8 cellular contexts compared by ENCODE assay signal in genomic region chr19:18292460-18292809, GRCh38. TPM values are rescaled to one million over a fixed set of nuclear protein-coding genes. Genes with fewer than 3 reads are reported as not detected.
DNase-seq lines count a peak whose midpoint lies in the region; ATAC-seq and TF ChIP-seq lines count a peak whose summit lies in the region.

No MANE protein-coding gene starts in this region.

- H3K36me3 ChIP-seq in stomach smooth muscle (ENCODE audit: control insufficient read depth in 2 of 2, insufficient read depth in 2 of 2, low read length in 2 of 2), result no peaks in the 10 kb centered on the region

- H3K9me3 ChIP-seq in stomach smooth muscle (ENCODE audit: control insufficient read depth in 2 of 2, low read length in 2 of 2), result peaks cover 0 to 3% of the 10 kb centered on the region in 2 donors

- peak overlapping the region; percentile 94 for H3K4me3 Mint-ChIP-seq in activated naive CD8-positive, alpha-beta T cell treated with anti-CD3 and anti-CD28 coated beads, Interleukin-2, amount 10 ng/mL, durations not matched to agents 7 days and 5 days
- peak overlapping the region; percentile 80 to 87 (median 84) for H3K4me3 Mint-ChIP-seq in immature natural killer cell

- peak overlapping the region; percentile 71 for H3K4me3 ChIP-seq in AG09309 (ENCODE audit: control insufficient read depth, low read depth, low read length)
- H3K4me3 ChIP-seq in HFF-Myc (replicated peaks; ENCODE audit: low read depth, low read length), result peak overlapping the region; percentile 56
- peak overlapping the region; percentile 79 to 88 for H3K4me3 ChIP-seq in stomach smooth muscle (ENCODE audit: low read length in 2 of 2)

- H3K9ac ChIP-seq in stomach smooth muscle (ENCODE audit: low read length in 2 of 2), result peak overlapping the region; percentile 95 to 99

- peaks cover 1% of the 10 kb centered on the region for H3K9me3 Mint-ChIP-seq in activated naive CD8-positive, alpha-beta T cell treated with anti-CD3 and anti-CD28 coated beads, Interleukin-2, amount 10 ng/mL, durations not matched to agents 7 days and 5 days
- H3K9me3 Mint-ChIP-seq in immature natural killer cell, result no peaks in the 10 kb centered on the region

- peaks cover 21% of the 10 kb centered on the region for H3K36me3 Mint-ChIP-seq in activated naive CD8-positive, alpha-beta T cell treated with anti-CD3 and anti-CD28 coated beads, Interleukin-2, amount 10 ng/mL, durations not matched to agents 7 days and 5 days
- no peaks in the 10 kb centered on the region for H3K36me3 Mint-ChIP-seq in immature natural killer cell

- POLR2A ChIA-PET in activated naive CD8-positive, alpha-beta T cell treated with anti-CD3 and anti-CD28 coated beads, Interleukin-2, amount 10 ng/mL, durations not matched to agents 7 days and 5 days (lab: Charles Lee), result interaction anchor here (0.6 to 7.3 kb wide), 11 partner anchors 13 to 292 kb away, joined by 3 to 718 read pairs (median 5); partner anchors contain the start of genes IL12RB1, IQCN, JUND and LSM4

- H3K27me3 ChIP-seq in stomach smooth muscle (ENCODE audit: control insufficient read depth in 1 of 2, insufficient read depth in 2 of 2, low read length in 2 of 2), result no peaks in the 10 kb centered on the region

- H3K27ac Mint-ChIP-seq in activated naive CD8-positive, alpha-beta T cell treated with anti-CD3 and anti-CD28 coated beads, Interleukin-2, amount 10 ng/mL, durations not matched to agents 7 days and 5 days, result peak overlapping the region; percentile 91
- H3K27ac Mint-ChIP-seq in immature natural killer cell, result peak overlapping the region; percentile 93 to 99 (median 98)

- peaks cover 55% of the 10 kb centered on the region for H3K4me1 Mint-ChIP-seq in activated naive CD8-positive, alpha-beta T cell treated with anti-CD3 and anti-CD28 coated beads, Interleukin-2, amount 10 ng/mL, durations not matched to agents 7 days and 5 days
- H3K4me1 Mint-ChIP-seq in immature natural killer cell, result peaks cover 46 to 59% of the 10 kb centered on the region in 2 donors

- ATAC-seq in activated naive CD8-positive, alpha-beta T cell treated with anti-CD3 and anti-CD28 coated beads, Interleukin-2, amount 10 ng/mL, durations not matched to agents 7 days and 5 days (ENCODE audit: low read depth), result no peak
- ATAC-seq in HG02885 (IDR thresholded peaks at IDR 0.05; ENCODE audit: poor library complexity, unreplicated experiment) (no peak), GM19035 (IDR thresholded peaks at IDR 0.05; ENCODE audit: unreplicated experiment) (no peak)

- TF ChIP-seq CTCF in AG09309 (IDR thresholded peaks at IDR 0.05; ENCODE audit: control insufficient read depth, insufficient read depth, low read depth, low read length, missing control alignments) (no peak), HFF-Myc (IDR thresholded peaks at IDR 0.05; ENCODE audit: low read depth, low read length, missing control alignments) (no peak)

- H3K27ac ChIP-seq in stomach smooth muscle (ENCODE audit: low read length), result peak overlapping the region; percentile 99

- H3K27me3 Mint-ChIP-seq in activated naive CD8-positive, alpha-beta T cell treated with anti-CD3 and anti-CD28 coated beads, Interleukin-2, amount 10 ng/mL, durations not matched to agents 7 days and 5 days, result no peaks in the 10 kb centered on the region
- H3K27me3 Mint-ChIP-seq in immature natural killer cell (ENCODE audit: low read depth in 3 of 3), result peaks cover 22 to 29% (median 29%) of the 10 kb centered on the region in 3 donors

- no peak for DNase-seq in AG09309 (ENCODE audit: low read depth)
- no peak for DNase-seq in HFF-Myc (ENCODE audit: extremely low read depth, low read depth)
- DNase-seq in activated naive CD8-positive, alpha-beta T cell treated with anti-CD3 and anti-CD28 coated beads, Interleukin-2, amount 10 ng/mL, durations not matched to agents 7 days and 5 days, result no peak
- no peak for DNase-seq in immature natural killer cell
- DNase-seq in NCI-H524 (lab: John Stamatoyannopoulos, UW), result no peak

- H3K4me1 ChIP-seq in stomach smooth muscle (ENCODE audit: control insufficient read depth, insufficient read depth, low read length), result peaks cover 25% of the 10 kb centered on the region

RNA-seq across cellular contexts. Expression of gene JUND, which starts 11.0 kb away (rescaled TPM):
- total RNA-seq in activated naive CD8-positive, alpha-beta T cell treated with anti-CD3 and anti-CD28 coated beads, Interleukin-2, amount 10 ng/mL, durations not matched to agents 7 days and 5 days, result 100 to 1,000 TPM; 366 to 394 TPM
- 10 to 100 TPM; 15.0 to 71.8 (median 54.7) TPM for polyA plus RNA-seq in immature natural killer cell

RNA-seq across cellular contexts. Expression of gene IQCN, which starts 18.2 kb away (rescaled TPM):
- total RNA-seq in activated naive CD8-positive, alpha-beta T cell treated with anti-CD3 and anti-CD28 coated beads, Interleukin-2, amount 10 ng/mL, durations not matched to agents 7 days and 5 days, result 1 to 10 TPM; 5.0 to 5.2 TPM
- under 1 TPM in 1 of 3 donors, not detected in 2; 0.15 TPM for polyA plus RNA-seq in immature natural killer cell

RNA-seq across cellular contexts. Expression of gene LSM4, which starts 30.4 kb away (rescaled TPM):
- total RNA-seq in activated naive CD8-positive, alpha-beta T cell treated with anti-CD3 and anti-CD28 coated beads, Interleukin-2, amount 10 ng/mL, durations not matched to agents 7 days and 5 days, result 100 to 1,000 TPM; 151 to 157 TPM
- polyA plus RNA-seq in immature natural killer cell, result 100 to 1,000 TPM; 128 to 189 (median 178) TPM

RNA-seq across cellular contexts. Expression of gene PGPEP1, which starts 48.0 kb away (rescaled TPM):
- total RNA-seq in activated naive CD8-positive, alpha-beta T cell treated with anti-CD3 and anti-CD28 coated beads, Interleukin-2, amount 10 ng/mL, durations not matched to agents 7 days and 5 days, result 10 to 100 TPM; 41.3 to 45.7 TPM
- polyA plus RNA-seq in immature natural killer cell, result 10 to 100 TPM in 2 of 3 donors, 1 to 10 TPM in 1; 8.2 to 20.6 (median 17.5) TPM
